ENCODE assay signal across 31 cellular contexts in genomic region chr17:78990349-78991016, GRCh38. TPM values are rescaled to one million over a fixed set of nuclear protein-coding genes. Genes with fewer than 3 reads are reported as not detected.
DNase-seq lines count a peak whose midpoint lies in the region; ATAC-seq and TF ChIP-seq lines count a peak whose summit lies in the region.
"Had no signal": no experiment of that assay in that cellular context is flagged by ENCODE, and none has a peak within 500 bp of the region (broad histone marks: within the 10 kb centered on the region; RNA-seq: fewer than 3 reads in every experiment).

No MANE protein-coding gene starts in this region.

- no peak overlapping the region for H2BK5ac ChIP-seq in mesenchymal stem cell (ENCODE audit: low read depth, low read length, poor library complexity, severe bottlenecking)

- 97% methylated on average over 29 of the region's 29 CpGs for WGBS in SK-N-SH (ENCODE audit: low lambda C conversion rate)
- WGBS in mesenchymal stem cell = 99% methylated on average over 29 of the region's 29 CpGs

- no peak for ATAC-seq in SK-N-SH treated with all-trans-retinoic acid at 6 μM for 48 hours
- no peak for ATAC-seq in Right ventricle myocardium superior (ENCODE audit: poor library complexity)
- no peak for ATAC-seq in upper lobe of right lung
- no peak for ATAC-seq in GM18873 (IDR thresholded peaks at IDR 0.05; ENCODE audit: low FRiP score, unreplicated experiment)
- ATAC-seq: activated naive CD4-positive, alpha-beta T cell treated with anti-CD3 and anti-CD28 coated beads, Interleukin-2, amount 50 U/mL, for 72 hours; naive thymus-derived CD8-positive, alpha-beta T cell; stimulated activated effector memory CD8-positive, alpha-beta T cell treated with anti-CD3 and anti-CD28 coated beads, Interleukin-12 subunit alpha, Interleukin-12 subunit beta, amount 100 ng/mL, for 72 hours; WTC11 had no signal

- H3K27ac ChIP-seq in SK-N-SH (ENCODE audit: low read depth in 2 of 2, low read length in 1 of 2) = no peak overlapping the region
- H3K27ac ChIP-seq in mesenchymal stem cell (ENCODE audit: low read length, poor library complexity, severe bottlenecking) = no peak overlapping the region
- no peak overlapping the region for H3K27ac ChIP-seq in upper lobe of right lung
- H3K27ac ChIP-seq: 22Rv1, ascending aorta, cardiac muscle cell, esophagus squamous epithelium, HL-60, PC-9 had no signal

- H3K9ac ChIP-seq in SK-N-SH = no peak overlapping the region
- no peak overlapping the region for H3K9ac ChIP-seq in mesenchymal stem cell (ENCODE audit: low read length)

- POLR2A ChIA-PET in SK-N-SH (lab: Yijun Ruan, JAX) = no interaction called here

- peaks cover 34% of the 10 kb centered on the region for H3K79me1 ChIP-seq in mesenchymal stem cell (replicated peaks; ENCODE audit: low read length, poor library complexity, severe bottlenecking)

- no peak overlapping the region for H2BK15ac ChIP-seq in mesenchymal stem cell (ENCODE audit: low read depth, poor library complexity, severe bottlenecking)

- intact Hi-C loops in Right ventricle myocardium superior (cut with DNase I) (no loop called here), upper lobe of right lung (cut with DNase I) (no loop called here)

- H3K9me3 ChIP-seq in SK-N-SH = no peaks in the 10 kb centered on the region
- no peaks in the 10 kb centered on the region for H3K9me3 ChIP-seq in mesenchymal stem cell (ENCODE audit: control insufficient read depth, low read length)
- H3K9me3 ChIP-seq in upper lobe of right lung = no peaks in the 10 kb centered on the region
- H3K9me3 ChIP-seq: ascending aorta, esophagus squamous epithelium had no signal

- H4K8ac ChIP-seq in mesenchymal stem cell (ENCODE audit: low read length) = no peak overlapping the region

- H2AK5ac ChIP-seq in mesenchymal stem cell (ENCODE audit: low read length, severe bottlenecking) = peak overlapping the region; percentile 13

- H4K20me1 ChIP-seq in SK-N-SH (ENCODE audit: insufficient read depth) = peaks cover 19% of the 10 kb centered on the region

- H3K27me3 ChIP-seq in SK-N-SH (ENCODE audit: insufficient read depth) (no peaks in the 10 kb centered on the region), mesenchymal stem cell (ENCODE audit: control insufficient read depth in 1 of 2, insufficient read depth in 1 of 2, low read length in 2 of 2) (no peaks in the 10 kb centered on the region), upper lobe of right lung (no peaks in the 10 kb centered on the region)
- H3K27me3 ChIP-seq: ascending aorta, cardiac muscle cell, esophagus squamous epithelium had no signal

- H3K79me2 ChIP-seq in SK-N-SH (ENCODE audit: insufficient read depth) = peaks cover 14% of the 10 kb centered on the region; the same call in 1 of the 2 replicates

- CTCF ChIA-PET in SK-N-SH (lab: Yijun Ruan, JAX) = interaction anchor here (1.0 to 2.5 kb wide), 9 partner anchors 12 to 403 kb away, joined by 3 to 14 read pairs (median 3); no protein-coding TSS in a partner anchor

- peaks cover 28 to 48% of the 10 kb centered on the region in 2 experiments for H3K36me3 ChIP-seq in SK-N-SH (replicated peaks in 1 of 2; ENCODE audit: control insufficient read depth in 1 of 2, insufficient read depth in 2 of 2, low read length in 1 of 2)
- peaks cover 53 to 55% of the 10 kb centered on the region in 2 experiments for H3K36me3 ChIP-seq in mesenchymal stem cell (ENCODE audit: control insufficient read depth in 1 of 2, insufficient read depth in 2 of 2, low read depth in 1 of 2, low read length in 2 of 2)
- peaks cover 50% of the 10 kb centered on the region for H3K36me3 ChIP-seq in upper lobe of right lung

- H3K14ac ChIP-seq in mesenchymal stem cell (ENCODE audit: low read length in 2 of 2) = no peak overlapping the region

- H3K4me3 ChIP-seq in SK-N-SH (ENCODE audit: low read depth in 2 of 2, low read length in 1 of 2) = no peak overlapping the region
- no peak overlapping the region for H3K4me3 ChIP-seq in mesenchymal stem cell (ENCODE audit: insufficient read depth in 1 of 2, low read depth in 1 of 2, low read length in 2 of 2)
- no peak overlapping the region for H3K4me3 ChIP-seq in upper lobe of right lung
- H3K4me3 ChIP-seq: ascending aorta, cardiac muscle cell, esophagus squamous epithelium, PC-9 had no signal

- H3K4me1 ChIP-seq in SK-N-SH (ENCODE audit: control insufficient read depth in 1 of 2, insufficient read depth in 2 of 2, low read depth in 1 of 2, low read length in 1 of 2) (peaks cover 7 to 10% of the 10 kb centered on the region in 2 experiments; a peak in 3 of 4 replicates), mesenchymal stem cell (ENCODE audit: control insufficient read depth, insufficient read depth, low read depth, low read length) (peaks cover 5% of the 10 kb centered on the region), upper lobe of right lung (peaks cover 20% of the 10 kb centered on the region)

- H2AFZ ChIP-seq in SK-N-SH (ENCODE audit: low read depth) (no peak overlapping the region), mesenchymal stem cell (ENCODE audit: low read depth, low read length) (no peak overlapping the region)
- H2AFZ ChIP-seq: PC-9 had no signal

- H3K4me2 ChIP-seq in SK-N-SH (no peak overlapping the region), mesenchymal stem cell (ENCODE audit: low read length, poor library complexity, severe bottlenecking) (no peak overlapping the region)
- H3K4me2 ChIP-seq: PC-9 had no signal

- DNase-seq in SK-N-SH (peak; percentile 22), Right ventricle myocardium superior (peak; percentile 57), mesenchymal stem cell (no peak), upper lobe of right lung (peak; percentile 61), NOMO-1 treated with DMSO at 0.1 percent for 48 hours (lab: John Stamatoyannopoulos, UW; ENCODE audit: unreplicated experiment) (no peak)
- no peak for DNase-seq in activated CD8-positive, alpha-beta memory T cell treated with anti-CD3 and anti-CD28 coated beads for 24 hours
- DNase-seq: activated CD4-positive, alpha-beta T cell treated with anti-CD3 and anti-CD28 coated beads, Interleukin-2, amount 50 U/mL, for 1 hour; Calu3; esophagus squamous epithelium; foreskin melanocyte; Karpas-422; midbrain; naive thymus-derived CD8-positive, alpha-beta T cell; NCI-H1436 treated with DMSO at 0.1 percent for 48 hours; NCI-H446 treated with DMSO at 0.1 percent for 48 hours; NK-92 treated with Interleukin-12 subunit alpha and Interleukin-12 subunit beta, amount 100 ng/mL, for 24 hours; occipital lobe; PC-9; SIG-M5; stimulated activated CD4-positive, alpha-beta T cell treated with anti-CD3 and anti-CD28 coated beads, Interleukin-4, amount 100 ng/mL, for 24 hours; substantia nigra had no signal

- TF ChIP-seq CTCF in SK-N-SH (IDR thresholded peaks at IDR 0.05) = no peak
- TF ChIP-seq CTCF in upper lobe of right lung (IDR thresholded peaks at IDR 0.05) = no peak

- peaks cover 11% of the 10 kb centered on the region for H3F3A ChIP-seq in SK-N-SH (replicated peaks; ENCODE audit: insufficient read depth)

- no peak overlapping the region for H3K4ac ChIP-seq in mesenchymal stem cell (ENCODE audit: low read depth in 1 of 2, low read length in 2 of 2)

- no peak overlapping the region for H2BK12ac ChIP-seq in mesenchymal stem cell (ENCODE audit: low read length in 2 of 2)

- H3K18ac ChIP-seq in mesenchymal stem cell (ENCODE audit: low read depth in 1 of 2, low read length in 2 of 2) = no peak overlapping the region

- H3K9me2 ChIP-seq in SK-N-SH = no peaks in the 10 kb centered on the region

- no peak overlapping the region for H4K91ac ChIP-seq in mesenchymal stem cell (ENCODE audit: low read length)

- no peak overlapping the region for H2BK120ac ChIP-seq in mesenchymal stem cell (ENCODE audit: low read depth, low read length)

- H3K23ac ChIP-seq in mesenchymal stem cell (ENCODE audit: low read length in 2 of 2) = no peak overlapping the region

- no peak for TF ChIP-seq EP300 in SK-N-SH (IDR thresholded peaks at IDR 0.05; ENCODE audit: borderline replicate concordance in 1 of 2, low read depth in 1 of 2, low read length in 1 of 2)

- TF ChIP-seq RAD21 in SK-N-SH (IDR thresholded peaks at IDR 0.05; ENCODE audit: low read length) = no peak

TF ChIP-seq in SK-N-SH, 30 proteins besides CTCF, POLR2A, EP300 and RAD21 (continues in another document):
- TF ChIP-seq MEF2A (IDR thresholded peaks at IDR 0.05; ENCODE audit: borderline replicate concordance, low read depth) = no peak
- no peak for TF ChIP-seq NRF1 (IDR thresholded peaks at IDR 0.05; ENCODE audit: low read depth, low read length)
- TF ChIP-seq TCF12 (IDR thresholded peaks at IDR 0.05) = no peak

TF ChIP-seq in SK-N-SH treated with all-trans-retinoic acid at 6 μM for 48 hours, 23 proteins besides CTCF, POLR2A, EP300 and RAD21:
- TF ChIP-seq ZNF565 (CRISPR knock-in tag; conservative IDR thresholded peaks at IDR 0.05; ENCODE audit: low read depth) (no peak), GLIS3 (CRISPR knock-in tag; IDR thresholded peaks at IDR 0.05) (no peak), ZFP30 (CRISPR knock-in tag; IDR thresholded peaks at IDR 0.05) (no peak)

RNA-seq across cellular contexts. Expression of gene LGALS3BP, which starts 10.8 kb away (rescaled TPM):
- polyA plus RNA-seq in SK-N-SH (2012; rRNA removed) = 272 and 579 TPM in 2 replicates
- polyA plus RNA-seq in SK-N-SH (2012; cell fraction: cytosol; rRNA removed) = 169 and 266 TPM in 2 replicates
- 757 and 838 TPM in 2 replicates for polyA plus RNA-seq in SK-N-SH (2012; cell fraction: nucleus; rRNA removed)
- total RNA-seq in Right ventricle myocardium superior = 499 TPM
- polyA plus RNA-seq in mesenchymal stem cell (2013, experiment 1 of 2) = 349 TPM
- 351 TPM for polyA plus RNA-seq in mesenchymal stem cell (2013, experiment 2 of 2)
- total RNA-seq in upper lobe of right lung = 405 TPM

RNA-seq across cellular contexts. Expression of gene CANT1, which starts 19.1 kb away (rescaled TPM):
- 83.8 and 87.4 TPM in 2 replicates for polyA plus RNA-seq in SK-N-SH (2012; rRNA removed)
- 47.2 and 67.5 TPM in 2 replicates for polyA plus RNA-seq in SK-N-SH (2012; cell fraction: cytosol; rRNA removed)
- 55.9 and 68.2 TPM in 2 replicates for polyA plus RNA-seq in SK-N-SH (2012; cell fraction: nucleus; rRNA removed)
- total RNA-seq in Right ventricle myocardium superior (29.8 TPM), upper lobe of right lung (59.6 TPM)
- 37.8 TPM for polyA plus RNA-seq in mesenchymal stem cell (2013, experiment 1 of 2)
- polyA plus RNA-seq in mesenchymal stem cell (2013, experiment 2 of 2) = 38.3 TPM

RNA-seq across cellular contexts. Expression of gene C1QTNF1, which starts 33.5 kb away (rescaled TPM):
- polyA plus RNA-seq in SK-N-SH (2012; rRNA removed) = 11.6 and 14.3 TPM in 2 replicates
- 5.3 and 10.0 TPM in 2 replicates for polyA plus RNA-seq in SK-N-SH (2012; cell fraction: cytosol; rRNA removed)
- 9.1 and 10.1 TPM in 2 replicates for polyA plus RNA-seq in SK-N-SH (2012; cell fraction: nucleus; rRNA removed)
- total RNA-seq in Right ventricle myocardium superior = 143 TPM
- polyA plus RNA-seq in mesenchymal stem cell (2013, experiment 1 of 2) = 11.9 TPM
- 13.6 TPM for polyA plus RNA-seq in mesenchymal stem cell (2013, experiment 2 of 2)
- total RNA-seq in upper lobe of right lung = 28.3 TPM
- total RNA-seq: activated naive CD4-positive, alpha-beta T cell treated with anti-CD3 and anti-CD28 coated beads, Interleukin-2, amount 50 U/mL, for 72 hours; activated T-helper 1 cell treated with anti-CD3 and anti-CD28 coated beads, Interleukin-12 subunit alpha, Interleukin-12 subunit beta, Interleukin-2, Interleukin-4 antibody, amounts not matched to agents 30 ng/mL and 10 ng/mL and 1 ng/mL, durations not matched to agents 14 hours and 24 hours and 36 hours; naive thymus-derived CD8-positive, alpha-beta T cell had no signal
- polyA plus RNA-seq: naive thymus-derived CD8-positive, alpha-beta T cell had no signal

Comparison
In these comparisons a context has a peak if more than half of its experiments do, and no peak if none do; other contexts are left out.
1. DNase-seq: peak in SK-N-SH (single experiment), Right ventricle myocardium superior (single experiment) and upper lobe of right lung (single experiment); none in mesenchymal stem cell (single experiment), activated CD8-positive, alpha-beta memory T cell treated with anti-CD3 and anti-CD28 coated beads for 24 hours (single experiment) and NOMO-1 treated with DMSO at 0.1 percent for 48 hours (single experiment).